ENCODE assay signal across 15 cellular contexts in genomic region chr14:61491876-61492440, GRCh38.
A peak's percentile ranks its signal among the peaks of the same experiment; 100 is the strongest.
DNase-seq lines count a peak whose midpoint lies in the region; ATAC-seq and TF ChIP-seq lines count a peak whose summit lies in the region.
"Had no signal": no experiment of that assay in that cellular context is flagged by ENCODE, and none has a peak within 500 bp of the region (broad histone marks: within the 10 kb centered on the region; RNA-seq: fewer than 3 reads in every experiment).

No MANE protein-coding gene starts in this region.

- DNase-seq in SKM-1 treated with dmso at 0.1 percent for 144 hours (lab: John Stamatoyannopoulos, UW; ENCODE audit: unreplicated experiment) = peak; percentile 19
- DNase-seq in SKM-1 (lab: John Stamatoyannopoulos, UW; ENCODE audit: unreplicated experiment) = no peak
- no peak for DNase-seq in lung (ENCODE audit: low spot score)
- DNase-seq in upper lobe of right lung = no peak
- no peak for DNase-seq in COR-L47 (lab: John Stamatoyannopoulos, UW)
- DNase-seq in activated naive CD4-positive, alpha-beta T cell treated with anti-CD3 and anti-CD28 coated beads, Interleukin-2, amount 50 U/mL, for 16 hours = no peak
- no peak for DNase-seq in NCI-H524 treated with DMSO at 0.1 percent for 48 hours (lab: John Stamatoyannopoulos, UW)
- DNase-seq: 8988T; activated CD4-positive, alpha-beta T cell treated with anti-CD3 and anti-CD28 coated beads for 48 hours; effector CD8-positive, alpha-beta T cell; GF-D8; NCI-H1092; T-helper 9 cell had no signal

- H3K27me3 ChIP-seq in lung (ENCODE audit: control insufficient read depth, insufficient read depth) (no peaks in the 10 kb centered on the region), upper lobe of right lung (no peaks in the 10 kb centered on the region)
- H3K27me3 ChIP-seq: breast epithelium had no signal

- H3K27ac ChIP-seq in cingulate gyrus (ENCODE audit: low read depth, low read length) = peak overlapping the region; percentile 55
- no peak overlapping the region for H3K27ac ChIP-seq in lung (ENCODE audit: low read depth in 1 of 2, low read length in 1 of 2)
- peak overlapping the region; percentile 34 for H3K27ac ChIP-seq in upper lobe of right lung
- H3K27ac ChIP-seq: breast epithelium had no signal

- H3K4me3 ChIP-seq in lung (no peak overlapping the region), upper lobe of right lung (no peak overlapping the region)
- H3K4me3 ChIP-seq: breast epithelium had no signal

- TF ChIP-seq CTCF in lung (IDR thresholded peaks at IDR 0.05; ENCODE audit: control extremely low read depth, extremely low read depth) (no peak), upper lobe of right lung (IDR thresholded peaks at IDR 0.05) (no peak)

- intact Hi-C loops in upper lobe of right lung (cut with DNase I) = no loop called here

- WGBS in lung, 2 donors = 51 to 73% methylated on average over 5 of the region's 5 CpGs

- ATAC-seq in lung (ENCODE audit: insufficient read depth, low FRiP score) (peak; percentile 43), upper lobe of right lung (peak; percentile 68)

- H3K9me3 ChIP-seq in lung (ENCODE audit: control insufficient read depth in 2 of 2, insufficient read depth in 1 of 2, low read length in 1 of 2) = no peaks in the 10 kb centered on the region
- H3K9me3 ChIP-seq in upper lobe of right lung = no peaks in the 10 kb centered on the region
- H3K9me3 ChIP-seq: breast epithelium had no signal

- H3K4me1 ChIP-seq in lung (ENCODE audit: control insufficient read depth in 2 of 2, insufficient read depth in 2 of 2, low read length in 2 of 2) (peaks cover 11 to 31% of the 10 kb centered on the region in 2 donors), upper lobe of right lung (peaks cover 31% of the 10 kb centered on the region)
- H3K4me1 ChIP-seq: breast epithelium had no signal

- H3K36me3 ChIP-seq in lung (ENCODE audit: control insufficient read depth in 2 of 2, insufficient read depth in 2 of 2, low read length in 2 of 2) (peaks cover 0 to 13% of the 10 kb centered on the region in 2 donors), upper lobe of right lung (peaks cover 9% of the 10 kb centered on the region)
- H3K36me3 ChIP-seq: breast epithelium had no signal

Comparison
In these comparisons a context has a peak if more than half of its experiments do, and no peak if none do; other contexts are left out.
1. H3K27ac ChIP-seq: peak in cingulate gyrus (single experiment) and upper lobe of right lung (single experiment); none in lung (0 of 2).